1 cellular context compared by ENCODE assay signal in the genomic region with DNA sequence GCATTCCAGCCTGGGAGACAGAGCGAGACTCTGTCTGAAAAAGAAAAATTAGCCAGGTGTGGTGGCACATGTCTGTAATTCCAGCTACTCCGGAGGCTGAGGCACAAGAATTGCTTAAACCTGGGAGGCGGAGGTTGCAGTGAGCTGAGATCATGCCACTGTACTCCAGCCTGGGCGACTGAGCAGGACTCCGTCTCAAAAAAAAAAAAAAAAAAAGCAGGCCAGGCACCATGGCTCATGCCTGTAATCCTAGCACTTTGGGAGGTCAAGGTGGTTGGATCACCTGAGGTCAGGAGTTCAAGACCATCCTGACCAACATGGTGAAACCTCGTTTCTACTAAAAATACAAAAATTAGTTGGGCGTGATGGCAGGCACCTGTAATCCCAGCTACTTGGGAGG.
TF ChIP-seq lines count a peak whose summit lies in the region.

No MANE protein-coding gene starts in this region.

TF ChIP-seq in HepG2, 621 proteins besides CTCF, POLR2A, EP300 and RAD21:
- TF ChIP-seq ZNF441 (CRISPR knock-in tag; IDR thresholded peaks at IDR 0.05; ENCODE audit: borderline replicate concordance) (peak; percentile 97), EED (CRISPR knock-in tag; IDR thresholded peaks at IDR 0.05) (peak; percentile 43; the same call in 1 of the 2 replicates)
- TF ChIP-seq, protein P1, sequence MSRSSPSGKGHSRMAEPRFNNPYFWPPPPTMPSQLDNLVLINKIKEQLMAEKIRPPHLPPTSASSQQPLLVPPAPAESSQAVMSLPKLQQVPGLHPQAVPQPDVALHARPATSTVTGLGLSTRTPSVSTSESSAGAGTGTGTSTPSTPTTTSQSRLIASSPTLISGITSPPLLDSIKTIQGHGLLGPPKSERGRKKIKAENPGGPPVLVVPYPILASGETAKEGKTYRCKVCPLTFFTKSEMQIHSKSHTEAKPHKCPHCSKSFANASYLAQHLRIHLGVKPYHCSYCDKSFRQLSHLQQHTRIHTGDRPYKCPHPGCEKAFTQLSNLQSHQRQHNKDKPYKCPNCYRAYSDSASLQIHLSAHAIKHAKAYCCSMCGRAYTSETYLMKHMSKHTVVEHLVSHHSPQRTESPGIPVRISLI (CRISPR knock-in tag; IDR thresholded peaks at IDR 0.05; ENCODE audit: borderline replicate concordance), result peak; percentile 45; the same call in 1 of the 2 replicates
